ENCODE assay signal across 34 cellular contexts in genomic region chrX:23828894-23829293, GRCh38.
"Had no signal": no experiment of that assay in that cellular context is flagged by ENCODE, and none has a peak within 500 bp of the region (broad histone marks: within the 10 kb centered on the region; RNA-seq: fewer than 3 reads in every experiment).

No MANE protein-coding gene starts in this region.

- H3K9me3 ChIP-seq: MG63 had no signal

- H3K4me2 ChIP-seq: PC-9 had no signal

- H3K27me3 Mint-ChIP-seq: activated B cell treated with CpG ODN at 0.5 μM for 24 hours; activated CD4-positive, alpha-beta memory T cell treated with anti-CD3 and anti-CD28 coated beads for 36 hours; activated naive CD4-positive, alpha-beta T cell treated with anti-CD3 and anti-CD28 coated beads, Interleukin-2, amount 10 ng/mL, durations not matched to agents 7 days and 5 days; activated naive CD8-positive, alpha-beta T cell; central memory CD8-positive, alpha-beta T cell had no signal

- H3K4me1 Mint-ChIP-seq: activated B cell treated with CpG ODN at 0.5 μM for 24 hours; activated naive CD4-positive, alpha-beta T cell treated with anti-CD3 and anti-CD28 coated beads, Interleukin-2, amount 10 ng/mL, durations not matched to agents 7 days and 5 days; central memory CD8-positive, alpha-beta T cell had no signal

- H3K27ac ChIP-seq: cardiac muscle cell, PC-9, RWPE1, VCaP had no signal

- H3K4me3 ChIP-seq: cardiac muscle cell, MG63, PC-9 had no signal

- H3K36me3 Mint-ChIP-seq: activated CD4-positive, alpha-beta memory T cell treated with anti-CD3 and anti-CD28 coated beads for 36 hours; activated naive CD4-positive, alpha-beta T cell treated with anti-CD3 and anti-CD28 coated beads, Interleukin-2, amount 10 ng/mL, durations not matched to agents 7 days and 5 days; activated naive CD8-positive, alpha-beta T cell had no signal

- H3K27me3 ChIP-seq: cardiac muscle cell, MG63 had no signal

- H3K36me3 ChIP-seq: MG63 had no signal

- ATAC-seq: Right ventricle myocardium inferior had no signal

- H3K4me3 Mint-ChIP-seq: activated B cell treated with CpG ODN at 0.5 μM for 24 hours; activated CD4-positive, alpha-beta memory T cell treated with anti-CD3 and anti-CD28 coated beads for 36 hours; activated naive CD4-positive, alpha-beta T cell treated with anti-CD3 and anti-CD28 coated beads, Interleukin-2, amount 10 ng/mL, durations not matched to agents 7 days and 5 days; activated naive CD8-positive, alpha-beta T cell; central memory CD8-positive, alpha-beta T cell had no signal

- H3K27ac Mint-ChIP-seq: activated B cell treated with CpG ODN at 0.5 μM for 24 hours; activated CD4-positive, alpha-beta memory T cell treated with anti-CD3 and anti-CD28 coated beads for 36 hours; activated naive CD4-positive, alpha-beta T cell treated with anti-CD3 and anti-CD28 coated beads, Interleukin-2, amount 10 ng/mL, durations not matched to agents 7 days and 5 days; activated naive CD8-positive, alpha-beta T cell had no signal

- H3K9me3 Mint-ChIP-seq: activated B cell treated with CpG ODN at 0.5 μM for 24 hours; activated CD4-positive, alpha-beta memory T cell treated with anti-CD3 and anti-CD28 coated beads for 36 hours; activated naive CD4-positive, alpha-beta T cell treated with anti-CD3 and anti-CD28 coated beads, Interleukin-2, amount 10 ng/mL, durations not matched to agents 7 days and 5 days; central memory CD8-positive, alpha-beta T cell had no signal

- H2AFZ ChIP-seq: PC-9 had no signal

- DNase-seq: activated B cell treated with CpG ODN at 0.5 μM for 24 hours; activated CD4-positive, alpha-beta memory T cell treated with anti-CD3 and anti-CD28 coated beads for 36 hours; activated CD4-positive, alpha-beta T cell treated with anti-CD3 and anti-CD28 coated beads for 4 hours; activated CD4-positive, alpha-beta T cell treated with anti-CD3 and anti-CD28 coated beads, Interleukin-2, amount 50 U/mL, for 1 hour; activated CD4-positive, CD25-positive, alpha-beta regulatory T cell treated with anti-CD3 and anti-CD28 coated beads, Interleukin-2, amount 50 U/mL, for 72 hours; activated CD8-positive, alpha-beta memory T cell treated with anti-CD3 and anti-CD28 coated beads, Interleukin-2, amount 50 U/mL, for 4 hours; activated effector memory CD4-positive, alpha-beta T cell treated with Interleukin-2 at 50 U/mL for 16 hours; activated naive CD4-positive, alpha-beta T cell treated with anti-CD3 and anti-CD28 coated beads, Interleukin-2, amount 10 ng/mL, durations not matched to agents 7 days and 5 days; activated T-cell treated with anti-CD3 and anti-CD28 coated beads, Interleukin-2, amount 50 U/mL, for 48 hours; amniotic stem cell; aorta; Kasumi-1; MG63; NCI-H1048; NCI-H1105 treated with DMSO at 0.1 percent for 48 hours; NCI-H1436; NCI-H1694 treated with DMSO at 0.1 percent for 48 hours; NCI-H2029; NCI-H345; NCI-H510A; NCI-H526; NCI-H748 treated with DMSO at 0.1 percent for 48 hours; PC-9; SIG-M5; SW 1271; T-helper 1 cell; T-helper 2 cell; T-helper 9 cell had no signal
